Comparison of ENCODE assay signal across 21 cellular contexts in genomic region chr3:150754896-150755295, GRCh38. TPM values are rescaled to one million over a fixed set of nuclear protein-coding genes. Genes with fewer than 3 reads are reported as not detected.
DNase-seq lines count a peak whose midpoint lies in the region; ATAC-seq and TF ChIP-seq lines count a peak whose summit lies in the region.
"Had no signal": no experiment of that assay in that cellular context is flagged by ENCODE, and none has a peak within 500 bp of the region (broad histone marks: within the 10 kb centered on the region; RNA-seq: fewer than 3 reads in every experiment).

No MANE protein-coding gene starts in this region.

- CTCF ChIA-PET in activated CD4-positive, alpha-beta memory T cell treated with anti-CD3 and anti-CD28 coated beads for 36 hours (lab: Charles Lee), result interaction anchor here (1.4 kb wide), 1 partner anchor 33 kb away, joined by 7 read pairs; no protein-coding TSS in a partner anchor
- CTCF ChIA-PET in activated CD4-positive, alpha-beta memory T cell treated with anti-CD3 and anti-CD28 coated beads, Interleukin-2, amount 10 ng/mL, durations not matched to agents 7 days and 5 days (lab: Charles Lee), result interaction anchor here (1.0 to 1.2 kb wide), 2 partner anchors 9 to 191 kb away, joined by 3 read pairs; partner anchors contain the start of gene SIAH2

- TF ChIP-seq CTCF in liver (IDR thresholded peaks at IDR 0.05; ENCODE audit: low read depth, low read length, missing input control), result no peak

- 95% methylated on average over 3 of the region's 3 CpGs for WGBS in liver

- no peak overlapping the region for H3K4me3 ChIP-seq in liver (ENCODE audit: low read depth in 1 of 3, low read length in 3 of 3)
- H3K4me3 ChIP-seq: A549; BLaER1 treated with 17β-estradiol and CSF1 and Interleukin-3, amounts not matched to agents 10 nM and 100 nM had no signal

- H3K4me1 Mint-ChIP-seq in activated CD4-positive, alpha-beta memory T cell treated with anti-CD3 and anti-CD28 coated beads for 36 hours (ENCODE audit: low read depth), result peaks cover 88% of the 10 kb centered on the region
- H3K4me1 Mint-ChIP-seq in activated CD4-positive, alpha-beta memory T cell treated with anti-CD3 and anti-CD28 coated beads, Interleukin-2, amount 10 ng/mL, durations not matched to agents 7 days and 5 days, result peaks cover 85% of the 10 kb centered on the region
- H3K4me1 Mint-ChIP-seq in stimulated activated naive CD8-positive, alpha-beta T cell treated with anti-CD3 and anti-CD28 coated beads, Interleukin-15, Interleukin-2, amounts not matched to agents 100 ng/mL and 50 ng/mL, for 24 hours (ENCODE audit: low read depth), result peaks cover 92% of the 10 kb centered on the region

- peaks cover 84% of the 10 kb centered on the region for H3K36me3 Mint-ChIP-seq in activated CD4-positive, alpha-beta memory T cell treated with anti-CD3 and anti-CD28 coated beads for 36 hours
- peaks cover 80% of the 10 kb centered on the region for H3K36me3 Mint-ChIP-seq in activated CD4-positive, alpha-beta memory T cell treated with anti-CD3 and anti-CD28 coated beads, Interleukin-2, amount 10 ng/mL, durations not matched to agents 7 days and 5 days (ENCODE audit: low read depth)
- peaks cover 92% of the 10 kb centered on the region for H3K36me3 Mint-ChIP-seq in stimulated activated naive CD8-positive, alpha-beta T cell treated with anti-CD3 and anti-CD28 coated beads, Interleukin-15, Interleukin-2, amounts not matched to agents 100 ng/mL and 50 ng/mL, for 24 hours (ENCODE audit: low read depth)

- peak overlapping the region; percentile 23 for H3K4me3 Mint-ChIP-seq in activated CD4-positive, alpha-beta memory T cell treated with anti-CD3 and anti-CD28 coated beads for 36 hours
- no peak overlapping the region for H3K4me3 Mint-ChIP-seq in activated CD4-positive, alpha-beta memory T cell treated with anti-CD3 and anti-CD28 coated beads, Interleukin-2, amount 10 ng/mL, durations not matched to agents 7 days and 5 days
- H3K4me3 Mint-ChIP-seq in stimulated activated naive CD8-positive, alpha-beta T cell treated with anti-CD3 and anti-CD28 coated beads, Interleukin-15, Interleukin-2, amounts not matched to agents 100 ng/mL and 50 ng/mL, for 24 hours, result peak overlapping the region; percentile 41
- H3K4me3 Mint-ChIP-seq: CD8-positive, alpha-beta memory T cell; H9 had no signal

- H3K27ac ChIP-seq in liver (ENCODE audit: low read depth in 1 of 2, low read length in 2 of 2), result peak overlapping the region; percentile 5 to 40

- POLR2A ChIA-PET in activated CD4-positive, alpha-beta memory T cell treated with anti-CD3 and anti-CD28 coated beads for 36 hours (lab: Charles Lee), result interaction anchor here (1.6 to 1.7 kb wide), 2 partner anchors 9 kb away, joined by 4 to 6 read pairs; no protein-coding TSS in a partner anchor
- POLR2A ChIA-PET in activated CD4-positive, alpha-beta memory T cell treated with anti-CD3 and anti-CD28 coated beads, Interleukin-2, amount 10 ng/mL, durations not matched to agents 7 days and 5 days (lab: Charles Lee), result interaction anchor here (0.7 to 1.2 kb wide), 2 partner anchors 8 to 9 kb away, joined by 3 read pairs; partner anchors contain the start of gene SIAH2

- ATAC-seq in stimulated activated naive CD8-positive, alpha-beta T cell treated with anti-CD3 and anti-CD28 coated beads, Interleukin-15, Interleukin-2, amounts not matched to agents 100 U/mL and 50 U/mL, for 24 hours, result no peak
- ATAC-seq in HG03139 (IDR thresholded peaks at IDR 0.05; ENCODE audit: unreplicated experiment) (no peak), GM21367 (IDR thresholded peaks at IDR 0.05; ENCODE audit: unreplicated experiment) (no peak)
- ATAC-seq: A549, PC-3 had no signal

- no peaks in the 10 kb centered on the region for H3K9me3 ChIP-seq in liver (ENCODE audit: control insufficient read depth in 4 of 4, low read length in 3 of 4)
- H3K9me3 ChIP-seq: A549 had no signal

- H3K9ac ChIP-seq in liver (ENCODE audit: low read depth in 1 of 2, low read length in 2 of 2), result no peak overlapping the region
- H3K9ac ChIP-seq: BLaER1 treated with 17β-estradiol and CSF1 and Interleukin-3, amounts not matched to agents 10 nM and 100 nM had no signal

- TF ChIP-seq RAD21 in liver (IDR thresholded peaks at IDR 0.05), result no peak

- H3K27me3 ChIP-seq in liver (ENCODE audit: control insufficient read depth in 4 of 4, insufficient read depth in 4 of 4, low read length in 3 of 4), result no peaks in the 10 kb centered on the region
- H3K27me3 ChIP-seq: BLaER1 treated with 17β-estradiol and CSF1 and Interleukin-3, amounts not matched to agents 10 nM and 100 nM had no signal

- intact Hi-C loops in activated CD4-positive, alpha-beta memory T cell treated with anti-CD3 and anti-CD28 coated beads for 36 hours (cut with micrococcal nuclease), result no loop called here

- peak overlapping the region; percentile 73 for H3K27ac Mint-ChIP-seq in activated CD4-positive, alpha-beta memory T cell treated with anti-CD3 and anti-CD28 coated beads for 36 hours
- H3K27ac Mint-ChIP-seq in activated CD4-positive, alpha-beta memory T cell treated with anti-CD3 and anti-CD28 coated beads, Interleukin-2, amount 10 ng/mL, durations not matched to agents 7 days and 5 days, result no peak overlapping the region
- H3K27ac Mint-ChIP-seq in stimulated activated naive CD8-positive, alpha-beta T cell treated with anti-CD3 and anti-CD28 coated beads, Interleukin-15, Interleukin-2, amounts not matched to agents 100 ng/mL and 50 ng/mL, for 24 hours, result peak overlapping the region; percentile 75

- DNase-seq in activated CD4-positive, alpha-beta memory T cell treated with anti-CD3 and anti-CD28 coated beads for 36 hours, result no peak
- DNase-seq in activated CD4-positive, alpha-beta memory T cell treated with anti-CD3 and anti-CD28 coated beads, Interleukin-2, amount 10 ng/mL, durations not matched to agents 7 days and 5 days, result no peak
- no peak for DNase-seq in stimulated activated naive CD8-positive, alpha-beta T cell treated with anti-CD3 and anti-CD28 coated beads, Interleukin-15, Interleukin-2, amounts not matched to agents 100 U/mL and 50 U/mL, for 24 hours
- DNase-seq in HCEC 1CT, result no peak
- DNase-seq: CD8-positive, alpha-beta memory T cell; DMS79; H9; KG1; NCI-H1048; NCI-H146; NCI-H2081; NCI-H510A; NCI-H774; PC-3 had no signal

- peaks cover 0 to 4% (median 0%) of the 10 kb centered on the region in 4 donors for H3K36me3 ChIP-seq in liver (ENCODE audit: control insufficient read depth in 4 of 4, insufficient read depth in 3 of 4, low read depth in 1 of 4, low read length in 3 of 4)

- no peaks in the 10 kb centered on the region for H3K9me3 Mint-ChIP-seq in activated CD4-positive, alpha-beta memory T cell treated with anti-CD3 and anti-CD28 coated beads for 36 hours
- no peaks in the 10 kb centered on the region for H3K9me3 Mint-ChIP-seq in activated CD4-positive, alpha-beta memory T cell treated with anti-CD3 and anti-CD28 coated beads, Interleukin-2, amount 10 ng/mL, durations not matched to agents 7 days and 5 days
- H3K9me3 Mint-ChIP-seq in stimulated activated naive CD8-positive, alpha-beta T cell treated with anti-CD3 and anti-CD28 coated beads, Interleukin-15, Interleukin-2, amounts not matched to agents 100 ng/mL and 50 ng/mL, for 24 hours, result no peaks in the 10 kb centered on the region
- H3K9me3 Mint-ChIP-seq: CD8-positive, alpha-beta memory T cell; H9 had no signal

- H3K4me1 ChIP-seq in liver (ENCODE audit: control insufficient read depth in 4 of 4, insufficient read depth in 4 of 4, low read length in 3 of 4), result peaks cover 14 to 80% (median 58%) of the 10 kb centered on the region in 4 donors

- H3K27me3 Mint-ChIP-seq in activated CD4-positive, alpha-beta memory T cell treated with anti-CD3 and anti-CD28 coated beads for 36 hours, result no peaks in the 10 kb centered on the region
- no peaks in the 10 kb centered on the region for H3K27me3 Mint-ChIP-seq in activated CD4-positive, alpha-beta memory T cell treated with anti-CD3 and anti-CD28 coated beads, Interleukin-2, amount 10 ng/mL, durations not matched to agents 7 days and 5 days
- no peaks in the 10 kb centered on the region for H3K27me3 Mint-ChIP-seq in stimulated activated naive CD8-positive, alpha-beta T cell treated with anti-CD3 and anti-CD28 coated beads, Interleukin-15, Interleukin-2, amounts not matched to agents 100 ng/mL and 50 ng/mL, for 24 hours
- H3K27me3 Mint-ChIP-seq: CD8-positive, alpha-beta memory T cell had no signal

TF ChIP-seq in liver, 16 proteins besides CTCF, POLR2A, EP300 and RAD21 (continues in another document):
- TF ChIP-seq FOXA1 (IDR thresholded peaks at IDR 0.05) (no peak), RXRA (IDR thresholded peaks at IDR 0.05) (no peak), JUND (IDR thresholded peaks at IDR 0.05) (no peak), EGR1 (IDR thresholded peaks at IDR 0.05; ENCODE audit: low read depth in 2 of 2) (no peak), SP1 (IDR thresholded peaks at IDR 0.05) (no peak), HNF4G (IDR thresholded peaks at IDR 0.05) (no peak), HNF4A (conservative IDR thresholded peaks at IDR 0.05) (no peak)
- TF ChIP-seq, protein P1, sequence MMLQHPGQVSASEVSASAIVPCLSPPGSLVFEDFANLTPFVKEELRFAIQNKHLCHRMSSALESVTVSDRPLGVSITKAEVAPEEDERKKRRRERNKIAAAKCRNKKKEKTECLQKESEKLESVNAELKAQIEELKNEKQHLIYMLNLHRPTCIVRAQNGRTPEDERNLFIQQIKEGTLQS (IDR thresholded peaks at IDR 0.05), result no peak

RNA-seq across cellular contexts. Expression of gene SIAH2, which starts 8.1 kb away (rescaled TPM):
- 10 to 100 TPM; 74.0 to 74.9 TPM for total RNA-seq in activated CD4-positive, alpha-beta memory T cell treated with anti-CD3 and anti-CD28 coated beads for 36 hours
- total RNA-seq in activated CD4-positive, alpha-beta memory T cell treated with anti-CD3 and anti-CD28 coated beads, Interleukin-2, amount 10 ng/mL, durations not matched to agents 7 days and 5 days, result 10 to 100 TPM; 42.5 to 44.9 TPM
- 100 to 1,000 TPM in 1 of 2 donors, 10 to 100 TPM in 1; 18.2 to 104 TPM for total RNA-seq in liver
- polyA plus RNA-seq in liver, result 10 to 100 TPM; 12.1 to 22.4 TPM

RNA-seq across cellular contexts. Expression of gene ERICH6, which starts 51.2 kb away (rescaled TPM):
- total RNA-seq in activated CD4-positive, alpha-beta memory T cell treated with anti-CD3 and anti-CD28 coated beads for 36 hours, result not detected
- total RNA-seq in activated CD4-positive, alpha-beta memory T cell treated with anti-CD3 and anti-CD28 coated beads, Interleukin-2, amount 10 ng/mL, durations not matched to agents 7 days and 5 days, result under 1 TPM; 0.38 to 0.81 TPM
- total RNA-seq in liver, result under 1 TPM in 1 of 2 donors, not detected in 1; under 0.01 TPM
- not detected for polyA plus RNA-seq in liver
- total RNA-seq: H9, MCF 10A, PC-3 had no signal
- polyA plus RNA-seq: CD8-positive, alpha-beta memory T cell had no signal
